In genomic region chr11:59191899-59192298, GRCh38 we compare ENCODE assay signal across 36 cellular contexts. TPM values are rescaled to one million over a fixed set of nuclear protein-coding genes. Genes with fewer than 3 reads are reported as not detected.
"Had no signal": no experiment of that assay in that cellular context is flagged by ENCODE, and none has a peak within 500 bp of the region (broad histone marks: within the 10 kb centered on the region; RNA-seq: fewer than 3 reads in every experiment).

No MANE protein-coding gene starts in this region.

- H3K27me3 ChIP-seq: adrenal gland, cardiac muscle cell, dorsolateral prefrontal cortex, gastroesophageal sphincter, hepatocyte, neutrophil, thyroid gland had no signal

- ATAC-seq: gastroesophageal sphincter; left cardiac atrium; sciatic nerve; stimulated activated effector memory CD8-positive, alpha-beta T cell treated with anti-CD3 and anti-CD28 coated beads, Interleukin-12 subunit alpha, Interleukin-12 subunit beta, amount 100 ng/mL, for 72 hours; stimulated activated naive CD8-positive, alpha-beta T cell treated with anti-CD3 and anti-CD28 coated beads, Interleukin-15, amount 100 ng/mL, for 72 hours; T-cell had no signal

- FAIRE-seq: urothelium cell line had no signal

- H3K4me3 Mint-ChIP-seq: activated naive CD8-positive, alpha-beta T cell; brain; naive B cell; nephron progenitor cell; stimulated activated effector memory CD8-positive, alpha-beta T cell treated with anti-CD3 and anti-CD28 coated beads, Interleukin-12 subunit alpha, Interleukin-12 subunit beta, amount 100 ng/mL, for 72 hours; stimulated activated naive CD8-positive, alpha-beta T cell treated with anti-CD3 and anti-CD28 coated beads, Interleukin-15, amount 100 ng/mL, for 72 hours; T-cell; T-helper 2 cell treated with Interferon-gamma antibody and Interleukin-4, amounts not matched to agents 5 μg/mL and 100 μg/mL, for 36 hours had no signal

- H3K27me3 Mint-ChIP-seq: brain, naive B cell, progenitor cell of endocrine pancreas had no signal

- H3K9me3 Mint-ChIP-seq: brain; naive B cell; nephron progenitor cell; stimulated activated effector memory CD8-positive, alpha-beta T cell treated with anti-CD3 and anti-CD28 coated beads, Interleukin-12 subunit alpha, Interleukin-12 subunit beta, amount 100 ng/mL, for 72 hours; T-cell; T-helper 2 cell treated with Interferon-gamma antibody and Interleukin-4, amounts not matched to agents 5 μg/mL and 100 μg/mL, for 36 hours had no signal

- H3K36me3 Mint-ChIP-seq: stimulated activated effector memory CD8-positive, alpha-beta T cell treated with anti-CD3 and anti-CD28 coated beads, Interleukin-12 subunit alpha, Interleukin-12 subunit beta, amount 100 ng/mL, for 72 hours had no signal

- H3K27ac Mint-ChIP-seq: activated naive CD8-positive, alpha-beta T cell; brain; nephron progenitor cell; progenitor cell of endocrine pancreas; stimulated activated effector memory CD8-positive, alpha-beta T cell treated with anti-CD3 and anti-CD28 coated beads, Interleukin-12 subunit alpha, Interleukin-12 subunit beta, amount 100 ng/mL, for 72 hours; stimulated activated naive CD8-positive, alpha-beta T cell treated with anti-CD3 and anti-CD28 coated beads, Interleukin-15, amount 100 ng/mL, for 72 hours; T-cell; T-helper 2 cell treated with Interferon-gamma antibody and Interleukin-4, amounts not matched to agents 5 μg/mL and 100 μg/mL, for 36 hours had no signal

- H3K4me3 ChIP-seq: adrenal gland, cardiac muscle cell, coronary artery, dorsolateral prefrontal cortex, gastroesophageal sphincter, hepatocyte, lung, skin epidermis, thyroid gland had no signal

- H3K36me3 ChIP-seq: cardiac muscle cell had no signal

- H3K9me3 ChIP-seq: adrenal gland, gastroesophageal sphincter, neutrophil, thyroid gland had no signal

- DNase-seq: activated CD4-positive, alpha-beta T cell treated with anti-CD3 and anti-CD28 coated beads for 4 hours; activated CD4-positive, alpha-beta T cell treated with anti-CD3 and anti-CD28 coated beads, Interleukin-2, amount 50 U/mL, for 48 hours; activated effector memory CD4-positive, alpha-beta T cell treated with Interleukin-2 at 50 U/mL for 16 hours; activated naive CD4-positive, alpha-beta T cell treated with Interleukin-2 at 50 U/mL for 16 hours; adrenal gland; aorta; cerebellar nuclear complex; dorsolateral prefrontal cortex; effector memory CD4-positive, alpha-beta T cell; islet precursor cell; left cardiac atrium; naive B cell; nephron progenitor cell; stimulated activated CD4-positive, alpha-beta T cell treated with anti-CD3 and anti-CD28 coated beads, Interleukin-12 subunit alpha, Interleukin-12 subunit beta, amount 100 ng/mL, for 4 hours; stimulated activated CD4-positive, alpha-beta T cell treated with anti-CD3 and anti-CD28 coated beads, Interleukin-4, amount 100 ng/mL, for 1 hour; stimulated activated naive CD8-positive, alpha-beta T cell treated with anti-CD3 and anti-CD28 coated beads, Interleukin-15, amount 100 ng/mL, for 72 hours; T-cell; thyroid gland had no signal

- H3K4me1 Mint-ChIP-seq: stimulated activated effector memory CD8-positive, alpha-beta T cell treated with anti-CD3 and anti-CD28 coated beads, Interleukin-12 subunit alpha, Interleukin-12 subunit beta, amount 100 ng/mL, for 72 hours had no signal

- H3K27ac ChIP-seq: cardiac muscle cell, coronary artery, dorsolateral prefrontal cortex, gastroesophageal sphincter, hepatocyte, neutrophil, skin epidermis, thyroid gland had no signal

RNA-seq across cellular contexts. Expression of gene MPEG1, which starts 20.8 kb away (rescaled TPM):
- total RNA-seq: cardiac muscle cell, fibroblast of lung, fibroblast of villous mesenchyme, osteocyte, progenitor cell of endocrine pancreas, renal cortical epithelial cell had no signal
- polyA plus RNA-seq: cardiac muscle cell, fibroblast of lung, hepatocyte had no signal
